Comparison of ENCODE assay signal across 8 cellular contexts in the genomic region with DNA sequence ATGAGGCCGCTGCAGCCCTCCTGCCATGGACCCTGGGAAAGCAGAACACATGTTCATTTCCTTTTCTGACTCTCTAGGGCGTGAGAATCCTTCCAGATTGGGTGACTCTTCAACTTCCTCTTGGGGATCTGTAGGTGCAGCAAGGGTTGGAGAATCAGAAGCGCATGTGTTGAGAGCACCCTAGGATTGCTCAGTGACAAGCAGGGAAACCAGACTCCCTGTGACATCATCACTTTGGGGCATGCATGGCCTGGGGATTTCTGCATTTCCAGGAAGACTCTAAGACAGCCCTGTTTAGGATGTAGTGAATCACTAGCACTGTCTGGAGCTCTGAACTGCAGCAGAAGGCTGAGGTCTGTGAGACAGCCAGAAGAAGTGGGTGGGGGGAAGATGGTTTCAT. TPM values are rescaled to one million over a fixed set of nuclear protein-coding genes. Genes with fewer than 3 reads are reported as not detected.
DNase-seq lines count a peak whose midpoint lies in the region; ATAC-seq and TF ChIP-seq lines count a peak whose summit lies in the region.

No MANE protein-coding gene starts in this region.

- H3K27me3 Mint-ChIP-seq in activated CD8-positive, alpha-beta T cell treated with anti-CD3 and anti-CD28 coated beads for 36 hours = no peaks in the 10 kb centered on the region
- no peaks in the 10 kb centered on the region for H3K27me3 Mint-ChIP-seq in stimulated activated naive CD8-positive, alpha-beta T cell treated with anti-CD3 and anti-CD28 coated beads, Interleukin-15, amount 100 ng/mL, for 72 hours

- 75% methylated on average over 3 of the region's 3 CpGs for WGBS in hepatocyte (ENCODE audit: low lambda C conversion rate, missing lambda C conversion rate)

- H3K4me3 Mint-ChIP-seq in activated CD8-positive, alpha-beta T cell treated with anti-CD3 and anti-CD28 coated beads for 36 hours = peak overlapping the region; percentile 75
- H3K4me3 Mint-ChIP-seq in stimulated activated naive CD8-positive, alpha-beta T cell treated with anti-CD3 and anti-CD28 coated beads, Interleukin-15, amount 100 ng/mL, for 72 hours = peak overlapping the region; percentile 85 to 90

- H3K27ac ChIP-seq in hepatocyte = no peak overlapping the region

- peak; percentile 82 for DNase-seq in activated CD8-positive, alpha-beta T cell treated with anti-CD3 and anti-CD28 coated beads for 36 hours
- DNase-seq in hepatocyte (ENCODE audit: low spot score) (peak; percentile 52), putamen (ENCODE audit: low spot score) (no peak), NCI-H446 treated with DMSO at 0.1 percent for 48 hours (lab: John Stamatoyannopoulos, UW) (no peak)
- peak in 1 of 2 donors; percentile 74 for DNase-seq in stimulated activated naive CD8-positive, alpha-beta T cell treated with anti-CD3 and anti-CD28 coated beads, Interleukin-15, amount 100 ng/mL, for 72 hours

- no peaks in the 10 kb centered on the region for H3K79me2 ChIP-seq in hepatocyte

- peaks cover 4% of the 10 kb centered on the region for H3K4me1 ChIP-seq in hepatocyte (ENCODE audit: insufficient read depth)

- no peaks in the 10 kb centered on the region for H3K9me3 ChIP-seq in hepatocyte (ENCODE audit: low read depth)

- H3K27me3 ChIP-seq in hepatocyte = no peaks in the 10 kb centered on the region

- H2AFZ ChIP-seq in hepatocyte = no peak overlapping the region

- H3K4me1 Mint-ChIP-seq in activated CD8-positive, alpha-beta T cell treated with anti-CD3 and anti-CD28 coated beads for 36 hours (ENCODE audit: low read depth) = peaks cover 66% of the 10 kb centered on the region
- peaks cover 77% of the 10 kb centered on the region for H3K4me1 Mint-ChIP-seq in stimulated activated naive CD8-positive, alpha-beta T cell treated with anti-CD3 and anti-CD28 coated beads, Interleukin-15, amount 100 ng/mL, for 72 hours

- ATAC-seq in GM18511 (IDR thresholded peaks at IDR 0.05; ENCODE audit: unreplicated experiment) (peak; percentile 82), HG03442 (IDR thresholded peaks at IDR 0.05; ENCODE audit: unreplicated experiment) (peak; percentile 79), GM18867 (IDR thresholded peaks at IDR 0.05; ENCODE audit: unreplicated experiment) (no peak)
- peak; percentile 91 for ATAC-seq in activated CD8-positive, alpha-beta T cell treated with anti-CD3 and anti-CD28 coated beads for 36 hours
- peak; percentile 92 for ATAC-seq in stimulated activated naive CD8-positive, alpha-beta T cell treated with anti-CD3 and anti-CD28 coated beads, Interleukin-15, amount 100 ng/mL, for 72 hours

- H3K36me3 ChIP-seq in hepatocyte (replicated peaks; ENCODE audit: insufficient read depth, low read depth) = no peaks in the 10 kb centered on the region

- no peak overlapping the region for H3K4me2 ChIP-seq in hepatocyte

- intact Hi-C loops in activated CD8-positive, alpha-beta T cell treated with anti-CD3 and anti-CD28 coated beads for 36 hours (cut with micrococcal nuclease) = loop anchor here (1.0 to 2.0 kb wide), 2 partner anchors 16 to 19 kb away; partner anchors contain the start of gene LCP2

- H3K27ac Mint-ChIP-seq in activated CD8-positive, alpha-beta T cell treated with anti-CD3 and anti-CD28 coated beads for 36 hours = peak overlapping the region; percentile 87
- H3K27ac Mint-ChIP-seq in stimulated activated naive CD8-positive, alpha-beta T cell treated with anti-CD3 and anti-CD28 coated beads, Interleukin-15, amount 100 ng/mL, for 72 hours = peak overlapping the region; percentile 65 to 92

- H4K20me1 ChIP-seq in hepatocyte (ENCODE audit: insufficient read depth, poor library complexity, severe bottlenecking) = no peaks in the 10 kb centered on the region

- CTCF ChIA-PET in activated CD8-positive, alpha-beta T cell treated with anti-CD3 and anti-CD28 coated beads for 36 hours (lab: Charles Lee) = interaction anchor here (0.6 to 2.6 kb wide), 11 partner anchors 9 to 87 kb away, joined by 3 to 15 read pairs (median 11); no protein-coding TSS in a partner anchor

- POLR2A ChIA-PET in activated CD8-positive, alpha-beta T cell treated with anti-CD3 and anti-CD28 coated beads for 36 hours (lab: Charles Lee) = interaction anchor here (1.1 to 10.5 kb wide), 9 partner anchors 9 to 50 kb away, joined by 4 to 86 read pairs (median 5); partner anchors contain the start of gene LCP2

- no peaks in the 10 kb centered on the region for H3K36me3 Mint-ChIP-seq in activated CD8-positive, alpha-beta T cell treated with anti-CD3 and anti-CD28 coated beads for 36 hours (ENCODE audit: low read depth)

- no peaks in the 10 kb centered on the region for H3K9me2 ChIP-seq in hepatocyte (replicated peaks; ENCODE audit: insufficient read depth)

- H3K9me3 Mint-ChIP-seq in activated CD8-positive, alpha-beta T cell treated with anti-CD3 and anti-CD28 coated beads for 36 hours = no peaks in the 10 kb centered on the region
- H3K9me3 Mint-ChIP-seq in stimulated activated naive CD8-positive, alpha-beta T cell treated with anti-CD3 and anti-CD28 coated beads, Interleukin-15, amount 100 ng/mL, for 72 hours = no peaks in the 10 kb centered on the region

- TF ChIP-seq CTCF in activated CD8-positive, alpha-beta T cell treated with anti-CD3 and anti-CD28 coated beads for 36 hours (IDR thresholded peaks at IDR 0.05) = no peak
- TF ChIP-seq CTCF in hepatocyte (IDR thresholded peaks at IDR 0.05; ENCODE audit: poor library complexity) = no peak

- H3K4me3 ChIP-seq in hepatocyte = no peak overlapping the region

RNA-seq across cellular contexts. Expression of gene LCP2, which starts 15.1 kb away (rescaled TPM):
- 100 to 1,000 TPM; 243 to 259 TPM for total RNA-seq in activated CD8-positive, alpha-beta T cell treated with anti-CD3 and anti-CD28 coated beads for 36 hours
- 0.60 and 0.80 TPM in 2 replicates for total RNA-seq in hepatocyte
- 0.35 TPM in 1 of 2 replicates, not detected in the other for polyA plus RNA-seq in hepatocyte

Comparison
In these comparisons a context has a peak if more than half of its experiments do, and no peak if none do; other contexts are left out.
1. DNase-seq: peak in activated CD8-positive, alpha-beta T cell treated with anti-CD3 and anti-CD28 coated beads for 36 hours (single experiment) and hepatocyte (single experiment); none in putamen (single experiment) and NCI-H446 treated with DMSO at 0.1 percent for 48 hours (single experiment).
2. RNA of gene LCP2, which starts 15.1 kb away (total RNA-seq): 243 to 259 TPM in activated CD8-positive, alpha-beta T cell treated with anti-CD3 and anti-CD28 coated beads for 36 hours; 0.60 to 0.80 TPM in hepatocyte; every median in the first group is over 100 times any median in the second.